Comparison of ENCODE assay signal across 26 cellular contexts in genomic region chr9:90508940-90509339, GRCh38.
"Had no signal": no experiment of that assay in that cellular context is flagged by ENCODE, and none has a peak within 500 bp of the region (broad histone marks: within the 10 kb centered on the region; RNA-seq: fewer than 3 reads in every experiment).

No MANE protein-coding gene starts in this region.

- H3K27ac ChIP-seq: breast epithelium, epithelial cell of prostate, esophagus squamous epithelium, gastrocnemius medialis, neural progenitor cell, spleen, tibial nerve, WERI-Rb-1 had no signal

- H3K4me1 ChIP-seq: breast epithelium, esophagus squamous epithelium, gastrocnemius medialis, neural progenitor cell, spleen, tibial nerve had no signal

- DNase-seq: activated CD4-positive, alpha-beta T cell treated with anti-CD3 and anti-CD28 coated beads for 48 hours; activated CD4-positive, alpha-beta T cell treated with anti-CD3 and anti-CD28 coated beads, Interleukin-2, amount 50 U/mL, for 48 hours; activated CD8-positive, alpha-beta memory T cell treated with anti-CD3 and anti-CD28 coated beads, Interleukin-2, amount 50 U/mL, for 4 hours; activated gamma-delta T cell treated with Interleukin-2 at 50 U/mL for 16 hours; activated naive CD4-positive, alpha-beta T cell treated with anti-CD3 and anti-CD28 coated beads, Interleukin-2, amount 50 U/mL, for 16 hours; activated T-cell treated with anti-CD3 and anti-CD28 coated beads, Interleukin-2, amount 50 U/mL, for 24 hours; amygdala; central memory CD4-positive, alpha-beta T cell; esophagus squamous epithelium; gastrocnemius medialis; glutamatergic neuron; mammary epithelial cell; midbrain; naive thymus-derived CD8-positive, alpha-beta T cell; occipital lobe; posterior cingulate gyrus; right cardiac atrium; spleen; stimulated activated naive CD4-positive, alpha-beta T cell treated with Interleukin-2 at 50 U/mL for 16 hours; T-helper 9 cell; WERI-Rb-1 had no signal

- H3K36me3 ChIP-seq: breast epithelium, esophagus squamous epithelium, gastrocnemius medialis, neural progenitor cell, spleen, tibial nerve, WERI-Rb-1 had no signal

- H2AFZ ChIP-seq: neural progenitor cell had no signal

- H3K9me3 ChIP-seq: breast epithelium, esophagus squamous epithelium, gastrocnemius medialis, spleen, tibial nerve had no signal

- H3K27me3 ChIP-seq: breast epithelium, esophagus squamous epithelium, gastrocnemius medialis, neural progenitor cell, spleen, tibial nerve had no signal

- H3K9ac ChIP-seq: neural progenitor cell had no signal

- H3K4me2 ChIP-seq: neural progenitor cell had no signal

- ATAC-seq: activated CD4-positive, CD25-positive, alpha-beta regulatory T cell treated with anti-CD3 and anti-CD28 coated beads, Interleukin-2, amount 50 U/mL, for 24 hours; gastrocnemius medialis; naive thymus-derived CD8-positive, alpha-beta T cell; right cardiac atrium had no signal

- H3K4me3 ChIP-seq: breast epithelium, esophagus squamous epithelium, gastrocnemius medialis, neural progenitor cell, spleen, tibial nerve had no signal
